Comparison of ENCODE assay signal across 8 cellular contexts in the genomic region with DNA sequence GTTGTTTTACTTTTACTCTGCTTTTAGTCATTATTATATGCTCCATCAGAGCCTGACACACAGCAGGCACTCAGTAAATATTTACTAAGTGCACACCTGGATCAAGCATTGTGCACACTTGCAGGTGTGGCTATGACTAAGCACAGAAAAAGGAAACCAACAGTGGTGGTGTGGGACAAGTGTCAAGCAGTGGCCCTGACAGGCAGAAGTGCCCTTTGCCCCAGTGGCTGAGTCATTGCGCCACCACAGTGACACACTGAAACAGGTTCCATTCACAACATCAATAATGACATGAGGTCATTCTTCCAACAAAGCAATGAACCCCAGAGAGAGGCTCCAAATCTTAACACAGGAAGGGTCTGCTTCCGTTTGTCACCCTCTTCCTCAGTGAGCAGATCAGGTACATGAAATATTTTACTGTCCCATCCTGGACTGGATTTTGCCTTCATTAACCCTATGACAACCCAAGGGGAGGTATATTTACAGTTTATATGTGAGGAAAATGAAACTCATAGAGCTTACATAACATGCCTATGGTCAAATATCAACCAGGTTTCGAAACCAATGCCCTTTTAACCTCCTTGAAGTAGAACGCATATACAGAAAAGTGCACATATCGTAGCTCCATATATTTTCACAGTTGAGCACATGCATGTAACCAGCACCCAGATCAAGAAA.
DNase-seq lines count a peak whose midpoint lies in the region; ATAC-seq and TF ChIP-seq lines count a peak whose summit lies in the region.
"Had no signal": no experiment of that assay in that cellular context is flagged by ENCODE, and none has a peak within 500 bp of the region (broad histone marks: within the 10 kb centered on the region; RNA-seq: fewer than 3 reads in every experiment).

No MANE protein-coding gene starts in this region.

- H2BK120ac ChIP-seq in mesendoderm (ENCODE audit: low read depth, low read length), result no peak overlapping the region

- no peak overlapping the region for H3K23ac ChIP-seq in mesendoderm (ENCODE audit: low read length)

- no peak for TF ChIP-seq CTCF in lung (IDR thresholded peaks at IDR 0.05; ENCODE audit: control extremely low read depth, extremely low read depth)

- H3K9ac ChIP-seq in mesendoderm (ENCODE audit: low read length), result no peak overlapping the region

- no peak overlapping the region for H3K4ac ChIP-seq in mesendoderm (ENCODE audit: low read depth, low read length)

- peaks cover 6% of the 10 kb centered on the region for H3K79me2 ChIP-seq in mesendoderm (ENCODE audit: control insufficient read depth, insufficient read depth, low read length)

- H3K27me3 ChIP-seq in lung (ENCODE audit: control insufficient read depth, insufficient read depth) (no peaks in the 10 kb centered on the region), mesendoderm (ENCODE audit: insufficient read depth, low read length, poor library complexity) (no peaks in the 10 kb centered on the region)
- H3K27me3 ChIP-seq: SJSA1 had no signal

- no peak overlapping the region for H3K56ac ChIP-seq in mesendoderm (ENCODE audit: low read length)

- peaks cover 0 to 1% of the 10 kb centered on the region in 2 donors for H3K4me1 ChIP-seq in lung (ENCODE audit: control insufficient read depth in 2 of 2, insufficient read depth in 2 of 2, low read length in 2 of 2)
- H3K4me1 ChIP-seq in mesendoderm (ENCODE audit: control insufficient read depth, low read depth, low read length), result no peaks in the 10 kb centered on the region
- H3K4me1 ChIP-seq: SJSA1 had no signal

- no peak overlapping the region for H4K8ac ChIP-seq in mesendoderm (ENCODE audit: low read depth, low read length)

- DNase-seq in NAMALWA (ENCODE audit: low spot score) (peak; percentile 28), lung (ENCODE audit: low spot score) (peak; percentile 70), mesendoderm (no peak), glomerular visceral epithelial cell (ENCODE audit: extremely low spot score) (no peak)
- peak; percentile 21 for DNase-seq in activated CD8-positive, alpha-beta memory T cell treated with anti-CD3 and anti-CD28 coated beads, Interleukin-2, amount 50 U/mL, for 4 hours

- H3K4me3 ChIP-seq in lung (no peak overlapping the region), mesendoderm (ENCODE audit: low read length) (no peak overlapping the region)
- H3K4me3 ChIP-seq: SJSA1 had no signal

- no peak overlapping the region for H2AK5ac ChIP-seq in mesendoderm (ENCODE audit: low read length)

- H3K9me3 ChIP-seq in lung (ENCODE audit: control insufficient read depth in 2 of 2, insufficient read depth in 1 of 2, low read length in 1 of 2), result peaks cover 0 to 1% of the 10 kb centered on the region in 2 donors
- H3K9me3 ChIP-seq: SJSA1 had no signal

- no peak overlapping the region for H2BK5ac ChIP-seq in mesendoderm (ENCODE audit: low read length)

- no peak overlapping the region for H2BK15ac ChIP-seq in mesendoderm (replicated peaks; ENCODE audit: low read depth)

- ATAC-seq in GM18868 (IDR thresholded peaks at IDR 0.05; ENCODE audit: unreplicated experiment) (peak; percentile 92), HG02678 (IDR thresholded peaks at IDR 0.05; ENCODE audit: unreplicated experiment) (peak; percentile 92), lung (ENCODE audit: insufficient read depth, low FRiP score) (peak; percentile 62)

- peaks cover 4% of the 10 kb centered on the region for H3K79me1 ChIP-seq in mesendoderm (ENCODE audit: low read length)

- peak overlapping the region in 1 of 2 donors; percentile 39 for H3K27ac ChIP-seq in lung (ENCODE audit: low read depth in 1 of 2, low read length in 1 of 2)
- H3K27ac ChIP-seq in mesendoderm (ENCODE audit: low read depth, low read length), result no peak overlapping the region
- H3K27ac ChIP-seq: SJSA1 had no signal

- WGBS in lung, 2 donors, result 45 to 48% methylated on average over 5 of the region's 5 CpGs
- no CpG with 5 or more reads among the region's 5 CpGs for WGBS in mesendoderm (ENCODE audit: extremely low coverage, insufficient coverage, low lambda C conversion rate)

- H3K36me3 ChIP-seq in lung (ENCODE audit: control insufficient read depth in 2 of 2, insufficient read depth in 2 of 2, low read length in 2 of 2) (no peaks in the 10 kb centered on the region), mesendoderm (ENCODE audit: control insufficient read depth, insufficient read depth, low read length) (no peaks in the 10 kb centered on the region)
- H3K36me3 ChIP-seq: SJSA1 had no signal

- no peak overlapping the region for H3K4me2 ChIP-seq in mesendoderm (ENCODE audit: low read length)

- no peak overlapping the region for H3K18ac ChIP-seq in mesendoderm (ENCODE audit: low read length)

- no peak overlapping the region for H4K5ac ChIP-seq in mesendoderm (ENCODE audit: low read length)

Comparison
In these comparisons a context has a peak if more than half of its experiments do, and no peak if none do; other contexts are left out.
1. DNase-seq: peak in NAMALWA (single experiment), activated CD8-positive, alpha-beta memory T cell treated with anti-CD3 and anti-CD28 coated beads, Interleukin-2, amount 50 U/mL, for 4 hours (single experiment) and lung (single experiment); none in mesendoderm (single experiment) and glomerular visceral epithelial cell (single experiment).
2. Peak in every context shown above with its lines, with median percentiles within 50 percentile points of each other: ATAC-seq.